ENCODE assay signal across 28 cellular contexts in genomic region chr20:10897341-10897740, GRCh38.
"Had no signal": no experiment of that assay in that cellular context is flagged by ENCODE, and none has a peak within 500 bp of the region (broad histone marks: within the 10 kb centered on the region; RNA-seq: fewer than 3 reads in every experiment).

No MANE protein-coding gene starts in this region.

- H3K36me3 ChIP-seq: neural progenitor cell, ovary, right lobe of liver, sigmoid colon, spleen, suprapubic skin, tibial artery, transverse colon, upper lobe of right lung, uterus had no signal

- ATAC-seq: natural killer cell; psoas muscle; right cardiac atrium; right lobe of liver; stimulated activated memory B cell treated with anti-CD40 and anti-IgM and Interleukin-4, amounts not matched to agents 10 μg/mL and 1 μg/mL and 100 μg/mL, for 72 hours; stimulated activated naive CD8-positive, alpha-beta T cell treated with anti-CD3 and anti-CD28 coated beads, Interleukin-15, amount 100 ng/mL, for 72 hours; stimulated activated naive CD8-positive, alpha-beta T cell treated with anti-CD3 and anti-CD28 coated beads, Interleukin-15, Interleukin-2, amounts not matched to agents 100 U/mL and 50 U/mL, for 24 hours; upper lobe of right lung had no signal

- H3K4me3 ChIP-seq: neural progenitor cell, ovary, psoas muscle, right lobe of liver, sigmoid colon, smooth muscle cell, spleen, suprapubic skin, testis, tibial artery, transverse colon, upper lobe of right lung, uterus had no signal

- DNase-seq: natural killer cell; occipital lobe; ovary; posterior cingulate gyrus; psoas muscle; right cardiac atrium; right lobe of liver; sigmoid colon; spleen; stimulated activated CD4-positive, alpha-beta T cell treated with anti-CD3 and anti-CD28 coated beads, Interleukin-12 subunit alpha, Interleukin-12 subunit beta, amount 100 ng/mL, for 4 hours; stimulated activated CD4-positive, alpha-beta T cell treated with anti-CD3 and anti-CD28 coated beads, Interleukin-1b, Interleukin-23, amount 100 ng/mL, for 48 hours; stimulated activated CD4-positive, alpha-beta T cell treated with anti-CD3 and anti-CD28 coated beads, Interleukin-4, amount 100 ng/mL, for 1 hour; stimulated activated CD4-positive, alpha-beta T cell treated with anti-CD3 and anti-CD28 coated beads, Interleukin-4, amount 100 ng/mL, for 4 hours; stimulated activated CD8-positive, alpha-beta memory T cell treated with anti-CD3 and anti-CD28 coated beads, Interleukin-4, amount 100 ng/mL, for 48 hours; stimulated activated naive CD4-positive, alpha-beta T cell; stimulated activated naive CD8-positive, alpha-beta T cell treated with anti-CD3 and anti-CD28 coated beads, Interleukin-15, amount 100 ng/mL, for 72 hours; stimulated activated naive CD8-positive, alpha-beta T cell treated with anti-CD3 and anti-CD28 coated beads, Interleukin-15, Interleukin-2, amounts not matched to agents 100 U/mL and 50 U/mL, for 24 hours; substantia nigra; testis; tibial artery; transverse colon; upper lobe of right lung; uterus had no signal

- H3K4me1 ChIP-seq: parathyroid adenoma, psoas muscle, right lobe of liver, testis, upper lobe of right lung had no signal

- H3K27ac ChIP-seq: neural progenitor cell, ovary, parathyroid adenoma, psoas muscle, right lobe of liver, sigmoid colon, spleen, suprapubic skin, testis, tibial artery, transverse colon, upper lobe of right lung, uterus had no signal

- H3K9ac ChIP-seq: neural progenitor cell, parathyroid adenoma had no signal

- H2AFZ ChIP-seq: neural progenitor cell, parathyroid adenoma had no signal

- H3K9me3 ChIP-seq: ovary, psoas muscle, right lobe of liver, sigmoid colon, spleen, suprapubic skin, testis, tibial artery, transverse colon, upper lobe of right lung, uterus had no signal

- H3K79me2 ChIP-seq: parathyroid adenoma had no signal

- H3K27me3 ChIP-seq: neural progenitor cell, ovary, right lobe of liver, sigmoid colon, spleen, suprapubic skin, testis, tibial artery, transverse colon, upper lobe of right lung, uterus had no signal

- H3K4me2 ChIP-seq: neural progenitor cell, smooth muscle cell had no signal
